In genomic region chr4:7738458-7739076, GRCh38 we compare ENCODE assay signal across 1 cellular context.
TF ChIP-seq lines count a peak whose summit lies in the region.

No MANE protein-coding gene starts in this region.

TF ChIP-seq in H1, 55 proteins besides CTCF, POLR2A, EP300 and RAD21 (continued from another document):
- TF ChIP-seq USF2 (IDR thresholded peaks at IDR 0.05; ENCODE audit: low read length) (no peak), HDAC6 (IDR thresholded peaks at IDR 0.05; ENCODE audit: low read depth, low read length) (no peak), TAF7 (optimal IDR thresholded peaks at IDR 0.05; ENCODE audit: borderline replicate concordance, low read depth, low read length) (no peak), CHD2 (IDR thresholded peaks at IDR 0.05; ENCODE audit: low read length) (no peak), KDM5A (IDR thresholded peaks at IDR 0.05; ENCODE audit: low read length) (no peak), POU5F1 (IDR thresholded peaks at IDR 0.05; ENCODE audit: low read depth, low read length) (no peak)
